Comparison of ENCODE assay signal across 32 cellular contexts in the genomic region with DNA sequence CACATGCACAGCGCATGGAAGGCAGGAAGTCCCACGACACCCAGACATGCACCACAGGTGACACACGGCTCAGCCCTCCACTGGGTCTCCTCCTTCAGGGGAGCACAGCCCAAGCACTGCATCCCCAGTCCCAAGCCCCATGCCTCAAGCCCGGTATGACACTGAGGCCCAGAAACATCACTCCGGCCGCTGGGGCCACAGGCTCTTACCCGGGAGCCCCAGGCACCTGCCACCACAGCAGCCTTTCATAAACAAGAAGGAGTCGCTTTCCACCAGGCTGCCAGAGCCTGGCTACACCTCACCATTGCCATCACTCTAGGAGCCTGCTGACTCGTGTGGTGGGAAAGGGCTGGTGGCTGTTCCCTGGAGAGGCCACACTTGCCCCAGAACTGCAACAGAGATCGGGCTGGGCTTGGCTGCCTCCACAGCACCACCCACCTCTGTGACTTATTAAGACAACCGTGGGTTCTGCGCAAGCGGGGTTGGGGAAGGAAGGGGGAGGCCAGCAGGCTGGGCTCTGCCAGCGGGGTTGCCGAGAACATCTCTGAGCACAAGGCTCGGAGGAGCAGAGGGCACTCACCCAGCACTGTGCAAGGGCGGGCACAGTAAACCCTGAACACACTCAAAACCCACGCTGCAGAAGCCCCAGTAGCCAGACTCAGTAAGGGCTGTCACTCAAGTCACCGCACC. TPM values are rescaled to one million over a fixed set of nuclear protein-coding genes. Genes with fewer than 3 reads are reported as not detected.
"Had no signal": no experiment of that assay in that cellular context is flagged by ENCODE, and none has a peak within 500 bp of the region (broad histone marks: within the 10 kb centered on the region; RNA-seq: fewer than 3 reads in every experiment).

No MANE protein-coding gene starts in this region.

- FAIRE-seq: TTC549 had no signal

- H3K4me3 ChIP-seq: breast epithelium, SJCRH30, SK-N-MC had no signal

- H3K27me3 ChIP-seq: SJCRH30 had no signal

- H3K9me3 ChIP-seq: breast epithelium, SJCRH30 had no signal

- ATAC-seq: activated CD8-positive, alpha-beta T cell treated with anti-CD3 and anti-CD28 coated beads for 36 hours; activated T-cell treated with anti-CD3 and anti-CD28 coated beads, Interleukin-2, amount 50 U/mL, for 72 hours; activated T-helper 17 cell treated with anti-CD3 and anti-CD28 coated beads, Interleukin-2, amount 50 U/mL, for 72 hours; Panc1 had no signal

- H3K4me1 ChIP-seq: breast epithelium, SJCRH30 had no signal

- DNase-seq: activated CD4-positive, alpha-beta T cell treated with anti-CD3 and anti-CD28 coated beads, Interleukin-2, amount 10 ng/mL, durations not matched to agents 24 days and 14 days; activated CD4-positive, alpha-beta T cell treated with anti-CD3 and anti-CD28 coated beads, Interleukin-2, amount 50 U/mL, for 4 hours; activated CD8-positive, alpha-beta T cell treated with anti-CD3 and anti-CD28 coated beads for 36 hours; activated effector memory CD4-positive, alpha-beta T cell treated with anti-CD3 and anti-CD28 coated beads, Interleukin-2, amount 50 U/mL, for 16 hours; activated naive CD4-positive, alpha-beta T cell; activated naive CD4-positive, alpha-beta T cell treated with anti-CD3 and anti-CD28 coated beads, Interleukin-2, amount 50 U/mL, for 16 hours; activated naive CD8-positive, alpha-beta T cell treated with anti-CD3 and anti-CD28 coated beads for 36 hours; activated T-cell treated with anti-CD3 and anti-CD28 coated beads, Interleukin-2, amount 50 U/mL, for 1 hour; activated T-cell treated with anti-CD3 and anti-CD28 coated beads, Interleukin-2, amount 50 U/mL, for 72 hours; amniotic stem cell; aorta; central memory CD4-positive, alpha-beta T cell; Karpas-422; KBM-7; NCI-H1048; NCI-H1105 treated with DMSO at 0.1 percent for 48 hours; NCI-H1436; NCI-H1694; NCI-H2029; NCI-H345; NCI-H524 treated with DMSO at 0.1 percent for 48 hours; SHP77; SJCRH30 had no signal

- H3K27ac ChIP-seq: breast epithelium, SJCRH30, SK-N-MC had no signal

- H3K36me3 ChIP-seq: breast epithelium, SJCRH30 had no signal

RNA-seq across cellular contexts. Expression of gene TREX2, which starts 20.0 kb away (rescaled TPM):
- total RNA-seq: RPMI7951 had no signal

RNA-seq across cellular contexts. Expression of gene BGN, which starts 28.9 kb away (rescaled TPM):
- total RNA-seq: activated CD4-positive, alpha-beta T cell treated with anti-CD3 and anti-CD28 coated beads, Interleukin-2, amount 10 ng/mL, durations not matched to agents 24 days and 14 days; activated CD8-positive, alpha-beta memory T cell treated with anti-CD3 and anti-CD28 coated beads for 36 hours; activated CD8-positive, alpha-beta T cell treated with anti-CD3 and anti-CD28 coated beads for 36 hours; activated naive CD8-positive, alpha-beta T cell treated with anti-CD3 and anti-CD28 coated beads for 36 hours; activated T-cell treated with anti-CD3 and anti-CD28 coated beads, Interleukin-2, amount 50 U/mL, for 72 hours; activated T-helper 17 cell treated with anti-CD3 and anti-CD28 coated beads, Interleukin-2, amount 50 U/mL, for 72 hours had no signal

RNA-seq across cellular contexts. Expression of gene ATP2B3, which starts 51.6 kb away (rescaled TPM):
- total RNA-seq: activated CD4-positive, alpha-beta T cell treated with anti-CD3 and anti-CD28 coated beads, Interleukin-2, amount 10 ng/mL, durations not matched to agents 24 days and 14 days; activated CD8-positive, alpha-beta memory T cell treated with anti-CD3 and anti-CD28 coated beads for 36 hours; activated CD8-positive, alpha-beta T cell treated with anti-CD3 and anti-CD28 coated beads for 36 hours; activated naive CD8-positive, alpha-beta T cell treated with anti-CD3 and anti-CD28 coated beads for 36 hours; activated T-cell treated with anti-CD3 and anti-CD28 coated beads, Interleukin-2, amount 50 U/mL, for 72 hours; activated T-helper 17 cell treated with anti-CD3 and anti-CD28 coated beads, Interleukin-2, amount 50 U/mL, for 72 hours; breast epithelium; MCF 10A; NCI-H460; RPMI7951 had no signal

RNA-seq across cellular contexts. Expression of gene ZFP92, which starts 54.6 kb away (rescaled TPM):
- total RNA-seq: MCF 10A, RPMI7951, SJCRH30 had no signal
